8 cellular contexts compared by ENCODE assay signal in genomic region chr16:28924762-28925385, GRCh38. TPM values are rescaled to one million over a fixed set of nuclear protein-coding genes. Genes with fewer than 3 reads are reported as not detected.
DNase-seq lines count a peak whose midpoint lies in the region; ATAC-seq, FAIRE-seq and TF ChIP-seq lines count a peak whose summit lies in the region.

RABEP2 (minus strand) TSS chr16:28925238; CDS start chr16:28925163, 75 bp downstream.

- H3K9ac ChIP-seq in H1 (replicated peaks in 1 of 4; ENCODE audit: extremely low read depth in 1 of 4, low read depth in 3 of 4, low read length in 3 of 4) = peak within 1 kb of the TSS; percentile 86 to 91 (median 88)
- H3K9ac ChIP-seq in mesenchymal stem cell (ENCODE audit: low read length) = peak within 1 kb of the TSS; percentile 98

- POLR2A ChIA-PET in H1 (lab: Charles Lee; ENCODE audit: partially characterized antibody) = interaction anchor here (0.6 to 3.8 kb wide), 13 partner anchors 8 to 62 kb away, joined by 3 to 23 read pairs (median 4); partner anchors contain the start of genes ATP2A1, CD19 and SH2B1

- no peaks in the 10 kb centered on the region for H3K27me3 Mint-ChIP-seq in activated CD8-positive, alpha-beta memory T cell treated with anti-CD3 and anti-CD28 coated beads, Interleukin-2, amount 10 ng/mL, durations not matched to agents 7 days and 5 days

- H2BK20ac ChIP-seq in H1 (ENCODE audit: low read length) = no peak within 1 kb of the TSS

- peak within 1 kb of the TSS; percentile 69 for H3K56ac ChIP-seq in H1 (replicated peaks; ENCODE audit: insufficient read length, low read depth, low read length)

- peak within 1 kb of the TSS; percentile 82 for H4K5ac ChIP-seq in H1 (ENCODE audit: insufficient read length, low read depth, low read length)

- no peaks in the 10 kb centered on the region; a peak in 2 of 8 replicates for H3K36me3 ChIP-seq in H1 (ENCODE audit: control insufficient read depth in 2 of 4, insufficient read depth in 4 of 4, low read length in 3 of 4)
- H3K36me3 ChIP-seq in mesenchymal stem cell (ENCODE audit: control insufficient read depth in 1 of 2, insufficient read depth in 2 of 2, low read depth in 1 of 2, low read length in 2 of 2) = peaks cover 10 to 27% of the 10 kb centered on the region in 2 experiments

- no peaks in the 10 kb centered on the region for H3K79me2 ChIP-seq in H1 (ENCODE audit: control insufficient read depth in 1 of 2, insufficient read depth in 2 of 2, low read length in 2 of 2)

- H3K79me1 ChIP-seq in H1 (ENCODE audit: low read depth, low read length) (no peaks in the 10 kb centered on the region), mesenchymal stem cell (replicated peaks; ENCODE audit: low read length, poor library complexity, severe bottlenecking) (peaks cover 10% of the 10 kb centered on the region)

- peak; percentile 59 for ATAC-seq in GM21381 (IDR thresholded peaks at IDR 0.05; ENCODE audit: unreplicated experiment)
- ATAC-seq in activated CD8-positive, alpha-beta memory T cell treated with anti-CD3 and anti-CD28 coated beads, Interleukin-2, amount 10 ng/mL, durations not matched to agents 7 days and 5 days = peak; percentile 93

- H3K27ac Mint-ChIP-seq in activated CD8-positive, alpha-beta memory T cell treated with anti-CD3 and anti-CD28 coated beads, Interleukin-2, amount 10 ng/mL, durations not matched to agents 7 days and 5 days = peak within 1 kb of the TSS; percentile 96

- CTCF ChIA-PET in activated CD8-positive, alpha-beta memory T cell treated with anti-CD3 and anti-CD28 coated beads, Interleukin-2, amount 10 ng/mL, durations not matched to agents 7 days and 5 days (lab: Charles Lee) = interaction anchor here (1.7 kb wide), 1 partner anchor 21 kb away, joined by 11 read pairs; no protein-coding TSS in a partner anchor
- CTCF ChIA-PET in H1 (lab: Charles Lee; ENCODE audit: partially characterized antibody) = interaction anchor here (1.1 to 3.9 kb wide), 8 partner anchors 8 to 78 kb away, joined by 3 to 31 read pairs (median 6); no protein-coding TSS in a partner anchor

- 2% methylated on average over 35 of the region's 66 CpGs; no CpG with 5 or more reads in 1 of the 2 experiments for WGBS in H1 (ENCODE audit: extremely low coverage in 1 of 2, insufficient coverage in 1 of 2, insufficient read length in 1 of 2, insufficient replicate concordance in 2 of 2, low coverage in 1 of 2, low lambda C conversion rate in 2 of 2, missing lambda C conversion rate in 1 of 2), 2 experiments
- 1% methylated on average over 59 of the region's 66 CpGs for WGBS in mesenchymal stem cell

- H3K27ac ChIP-seq in H1 (ENCODE audit: low read depth, low read length) (peak within 1 kb of the TSS; percentile 90), mesenchymal stem cell (ENCODE audit: low read length, poor library complexity, severe bottlenecking) (peak within 1 kb of the TSS; percentile 83)

- H3K23ac ChIP-seq in H1 (ENCODE audit: insufficient read length) (no peak within 1 kb of the TSS), mesenchymal stem cell (ENCODE audit: low read length in 2 of 2) (peak within 1 kb of the TSS in 1 of 2 experiments; percentile 97)

- H3K9me3 ChIP-seq in H1 (ENCODE audit: insufficient read depth in 2 of 2, low read depth in 1 of 2, low read length in 1 of 2) (no peaks in the 10 kb centered on the region), mesenchymal stem cell (ENCODE audit: control insufficient read depth, low read length) (no peaks in the 10 kb centered on the region)

- H2BK120ac ChIP-seq in H1 (replicated peaks; ENCODE audit: low read depth, low read length) (no peak within 1 kb of the TSS), mesenchymal stem cell (ENCODE audit: low read depth, low read length) (peak within 1 kb of the TSS; percentile 93)

- no peak within 1 kb of the TSS for H3K14ac ChIP-seq in H1 (ENCODE audit: insufficient read length)
- H3K14ac ChIP-seq in mesenchymal stem cell (ENCODE audit: low read length in 2 of 2) = peak within 1 kb of the TSS in 1 of 2 experiments; percentile 100

- TF ChIP-seq CTCF in H1 (IDR thresholded peaks at IDR 0.05; ENCODE audit: control extremely low read depth in 1 of 3, insufficient read depth in 1 of 3, low read depth in 1 of 3, low read length in 3 of 3) = no peak

- FAIRE-seq in HTR-8/SVneo (lab: Jason Lieb, UNC) (no peak), H1 (lab: Jason Lieb, UNC) (no peak)

- H3K4me2 ChIP-seq in H1 (ENCODE audit: insufficient read depth in 1 of 2, low read depth in 2 of 2, low read length in 2 of 2) (peak within 1 kb of the TSS; percentile 80 to 96), mesenchymal stem cell (ENCODE audit: low read length, poor library complexity, severe bottlenecking) (peak within 1 kb of the TSS; percentile 78)

- peaks cover 13% of the 10 kb centered on the region for H3K23me2 ChIP-seq in H1 (ENCODE audit: low read depth, low read length)

- peak within 1 kb of the TSS; percentile 96 for H3K18ac ChIP-seq in H1 (ENCODE audit: extremely low read depth, low read length)
- H3K18ac ChIP-seq in mesenchymal stem cell (ENCODE audit: low read depth in 1 of 2, low read length in 2 of 2) = peak within 1 kb of the TSS; percentile 89 to 100

- no peak within 1 kb of the TSS for H2AK5ac ChIP-seq in H1 (ENCODE audit: low read depth, low read length)
- peak within 1 kb of the TSS; percentile 65 for H2AK5ac ChIP-seq in mesenchymal stem cell (ENCODE audit: low read length, severe bottlenecking)

- H3K4me1 Mint-ChIP-seq in activated CD8-positive, alpha-beta memory T cell treated with anti-CD3 and anti-CD28 coated beads, Interleukin-2, amount 10 ng/mL, durations not matched to agents 7 days and 5 days = peaks cover 18% of the 10 kb centered on the region

- H3K27me3 ChIP-seq in H1 (replicated peaks in 1 of 4; ENCODE audit: control insufficient read depth in 3 of 4, extremely low read depth in 1 of 4, insufficient read depth in 3 of 4, low read length in 3 of 4) (no peaks in the 10 kb centered on the region), mesenchymal stem cell (ENCODE audit: control insufficient read depth in 1 of 2, insufficient read depth in 1 of 2, low read length in 2 of 2) (no peaks in the 10 kb centered on the region)

- peaks cover 4% of the 10 kb centered on the region for H3K36me3 Mint-ChIP-seq in activated CD8-positive, alpha-beta memory T cell treated with anti-CD3 and anti-CD28 coated beads, Interleukin-2, amount 10 ng/mL, durations not matched to agents 7 days and 5 days

- no peak for TF ChIP-seq RAD21 in H1 (IDR thresholded peaks at IDR 0.05 in 1 of 2, conservative IDR thresholded peaks at IDR 0.05 in 1 of 2; ENCODE audit: low read depth in 2 of 2, low read length in 2 of 2)

- peak within 1 kb of the TSS; percentile 89 for H3K4me3 Mint-ChIP-seq in activated CD8-positive, alpha-beta memory T cell treated with anti-CD3 and anti-CD28 coated beads, Interleukin-2, amount 10 ng/mL, durations not matched to agents 7 days and 5 days

- TF ChIP-seq POLR2A in H1 (IDR thresholded peaks at IDR 0.05; ENCODE audit: control extremely low read depth in 1 of 2, low read depth in 2 of 2, low read length in 2 of 2) = no peak

- peak within 1 kb of the TSS; percentile 98; the same call in 1 of the 2 replicates for H2BK15ac ChIP-seq in H1 (ENCODE audit: low read length)
- peak within 1 kb of the TSS; percentile 99 for H2BK15ac ChIP-seq in mesenchymal stem cell (ENCODE audit: low read depth, poor library complexity, severe bottlenecking)

- no peaks in the 10 kb centered on the region for H4K20me1 ChIP-seq in H1 (replicated peaks in 1 of 2; ENCODE audit: control insufficient read depth in 1 of 2, insufficient read depth in 2 of 2, low read length in 2 of 2)

- peak within 1 kb of the TSS; percentile 92 for H4K8ac ChIP-seq in H1 (ENCODE audit: extremely low read depth, insufficient read depth, low read length)
- H4K8ac ChIP-seq in mesenchymal stem cell (ENCODE audit: low read length) = peak within 1 kb of the TSS; percentile 100

- TF ChIP-seq EP300 in H1 (IDR thresholded peaks at IDR 0.05; ENCODE audit: borderline replicate concordance in 1 of 2, low read depth in 2 of 2, low read length in 2 of 2) = no peak

- H2AFZ ChIP-seq in H1 (ENCODE audit: low read length) (peak within 1 kb of the TSS; percentile 71), mesenchymal stem cell (ENCODE audit: low read depth, low read length) (peak within 1 kb of the TSS; percentile 99)

- H4K91ac ChIP-seq in H1 (replicated peaks; ENCODE audit: insufficient read length, low read length) (peak within 1 kb of the TSS; percentile 65), mesenchymal stem cell (ENCODE audit: low read length) (peak within 1 kb of the TSS; percentile 98)

- peak within 1 kb of the TSS; percentile 59 for H3K4ac ChIP-seq in H1 (replicated peaks; ENCODE audit: insufficient read length, low read depth, low read length)
- H3K4ac ChIP-seq in mesenchymal stem cell (ENCODE audit: low read depth in 1 of 2, low read length in 2 of 2) = peak within 1 kb of the TSS; percentile 92 to 95

- H2BK5ac ChIP-seq in H1 (ENCODE audit: low read depth, low read length) (peak within 1 kb of the TSS; percentile 95), mesenchymal stem cell (ENCODE audit: low read depth, low read length, poor library complexity, severe bottlenecking) (peak within 1 kb of the TSS; percentile 95)

- H3K9me3 Mint-ChIP-seq in activated CD8-positive, alpha-beta memory T cell treated with anti-CD3 and anti-CD28 coated beads, Interleukin-2, amount 10 ng/mL, durations not matched to agents 7 days and 5 days (ENCODE audit: low read depth) = no peaks in the 10 kb centered on the region

- peak within 1 kb of the TSS; percentile 74 to 84 (median 79) for H3K4me3 ChIP-seq in H1 (ENCODE audit: extremely low read depth in 1 of 4, insufficient read depth in 2 of 4, low read depth in 3 of 4, low read length in 4 of 4)
- peak within 1 kb of the TSS; percentile 94 to 98 for H3K4me3 ChIP-seq in mesenchymal stem cell (ENCODE audit: insufficient read depth in 1 of 2, low read depth in 1 of 2, low read length in 2 of 2)

- H2BK12ac ChIP-seq in H1 (ENCODE audit: low read depth, low read length) (no peak within 1 kb of the TSS; the same call in 1 of the 2 replicates), mesenchymal stem cell (ENCODE audit: low read length in 2 of 2) (peak within 1 kb of the TSS; percentile 32 to 100)

- peak; percentile 98 for DNase-seq in COLO668 (lab: John Stamatoyannopoulos, UW; ENCODE audit: unreplicated experiment)
- DNase-seq in HTR-8/SVneo (ENCODE audit: insufficient read length, low spot score) = peak; percentile 93
- peak; percentile 89 to 91 for DNase-seq in NOMO-1 (lab: John Stamatoyannopoulos, UW; ENCODE audit: unreplicated experiment in 2 of 2)
- DNase-seq in activated CD8-positive, alpha-beta memory T cell treated with anti-CD3 and anti-CD28 coated beads, Interleukin-2, amount 10 ng/mL, durations not matched to agents 7 days and 5 days = peak; percentile 97
- DNase-seq in H1 (ENCODE audit: low read depth in 1 of 2, low spot score in 2 of 2) = peak; percentile 95 to 100
- peak; percentile 90 for DNase-seq in mesenchymal stem cell
- DNase-seq in stimulated activated CD8-positive, alpha-beta memory T cell treated with anti-CD3 and anti-CD28 coated beads, Interleukin-12 subunit alpha, Interleukin-12 subunit beta, amount 100 ng/mL, for 4 hours (ENCODE audit: low read depth) = peak; percentile 89

- H3K4me1 ChIP-seq in H1 (replicated peaks in 1 of 4; ENCODE audit: control insufficient read depth in 3 of 4, insufficient read depth in 4 of 4, low read length in 3 of 4) = peaks cover 0 to 6% (median 0%) of the 10 kb centered on the region in 4 experiments; a peak in 3 of 7 replicates
- H3K4me1 ChIP-seq in mesenchymal stem cell (ENCODE audit: control insufficient read depth, insufficient read depth, low read depth, low read length) = peaks cover 12% of the 10 kb centered on the region

RNA-seq across cellular contexts. Expression of gene RABEP2, which starts in this region (rescaled TPM):
- 10 to 100 TPM; 18.0 to 19.1 TPM for total RNA-seq in activated CD8-positive, alpha-beta memory T cell treated with anti-CD3 and anti-CD28 coated beads, Interleukin-2, amount 10 ng/mL, durations not matched to agents 7 days and 5 days
- 13.3 and 14.9 TPM in 2 replicates for total RNA-seq in H1 (2021; fragmentation: NEBNext Ultra II Directional; extraction: Animal tissue kit (Norgen Biotek cat#: 25700))
- 10.4 and 13.2 TPM in 2 replicates for polyA plus RNA-seq in H1 (2011; rRNA removed)
- 21.1 TPM for polyA plus RNA-seq in H1 (2011; cell fraction: cytosol; rRNA removed)
- polyA plus RNA-seq in H1 (2011; cell fraction: nucleus; rRNA removed) = 27.3 TPM
- polyA plus RNA-seq in H1 (2012, experiment 1 of 2) = 13.5 to 16.6 TPM (median 15.7 TPM) in 4 replicates
- polyA plus RNA-seq in H1 (2012, experiment 2 of 2) = 10.2 TPM
- polyA plus RNA-seq in H1 (2013, experiment 1 of 2) = 8.9 TPM
- polyA plus RNA-seq in H1 (2013, experiment 2 of 2) = 8.0 TPM
- polyA minus RNA-seq in H1 (2011; rRNA and poly(A)+ RNA removed) = 3.9 and 4.0 TPM in 2 replicates
- 9.5 TPM for polyA minus RNA-seq in H1 (2011; cell fraction: cytosol; rRNA and poly(A)+ RNA removed)
- polyA minus RNA-seq in H1 (2011; cell fraction: nucleus; rRNA and poly(A)+ RNA removed) = 13.0 TPM
- polyA plus RNA-seq in mesenchymal stem cell (2013, experiment 1 of 2) = 10.8 TPM
- polyA plus RNA-seq in mesenchymal stem cell (2013, experiment 2 of 2) = 10.2 TPM

Comparison
In these comparisons a context has a peak if more than half of its experiments do, and no peak if none do; other contexts are left out.
1. Peak in every context shown above with its lines: DNase-seq, ATAC-seq, H3K4me3 ChIP-seq and H3K27ac ChIP-seq.